16 cellular contexts compared by ENCODE assay signal in genomic region chr1:44640178-44640865, GRCh38. TPM values are rescaled to one million over a fixed set of nuclear protein-coding genes. Genes with fewer than 3 reads are reported as not detected.
DNase-seq lines count a peak whose midpoint lies in the region; ATAC-seq and TF ChIP-seq lines count a peak whose summit lies in the region.
"Had no signal": no experiment of that assay in that cellular context is flagged by ENCODE, and none has a peak within 500 bp of the region (broad histone marks: within the 10 kb centered on the region; RNA-seq: fewer than 3 reads in every experiment).

No MANE protein-coding gene starts in this region.

- no peak overlapping the region for H4K91ac ChIP-seq in IMR-90 (ENCODE audit: insufficient read depth, low read depth, low read length)

- no peak overlapping the region for H2BK15ac ChIP-seq in IMR-90 (ENCODE audit: low read depth, low read length)

- peaks cover 12% of the 10 kb centered on the region for H3K9me1 ChIP-seq in IMR-90 (ENCODE audit: insufficient read depth, low read length)

- peaks cover 16 to 51% of the 10 kb centered on the region in 2 experiments for H3K79me1 ChIP-seq in IMR-90 (ENCODE audit: low read depth in 1 of 2, low read length in 2 of 2)

- peaks cover 20% of the 10 kb centered on the region for H4K20me1 ChIP-seq in IMR-90 (ENCODE audit: insufficient read depth, low read length)

- peaks cover 9% of the 10 kb centered on the region for H3K4me1 ChIP-seq in IMR-90 (ENCODE audit: control insufficient read depth, insufficient read depth, low read length)
- H3K4me1 ChIP-seq in CD4-positive, alpha-beta memory T cell (ENCODE audit: insufficient read depth, low read length) = no peaks in the 10 kb centered on the region

- 89% methylated on average over 15 of the region's 24 CpGs; no CpG with 5 or more reads in 1 of the 2 experiments for WGBS in IMR-90 (ENCODE audit: extremely low coverage in 2 of 2, insufficient read length in 1 of 2), 2 experiments

- in situ Hi-C loops in IMR-90 (cut with MboI; ENCODE audit: low sequenced_read_pairs) = no loop called here
- in situ Hi-C loops in brain microvascular endothelial cell (cut with HindIII; ENCODE audit: low pct_ligation_motif_present, low sequenced_read_pairs) = no loop called here

- no peak overlapping the region for H3K23ac ChIP-seq in IMR-90 (ENCODE audit: low read depth, low read length)

- H3K27me3 ChIP-seq in IMR-90 (ENCODE audit: control insufficient read depth, insufficient read depth, low read length) (no peaks in the 10 kb centered on the region), brain microvascular endothelial cell (replicated peaks) (no peaks in the 10 kb centered on the region)
- no peaks in the 10 kb centered on the region for H3K27me3 ChIP-seq in CD4-positive, alpha-beta memory T cell (ENCODE audit: insufficient read depth, low read length)
- H3K27me3 ChIP-seq: esophagus squamous epithelium had no signal

- H3K27ac Mint-ChIP-seq in CD4-positive, alpha-beta memory T cell = peak overlapping the region in 1 of 7 donors; percentile 41

- H3K36me3 ChIP-seq in IMR-90 (ENCODE audit: control insufficient read depth, insufficient read depth, low read length) (peaks cover 78% of the 10 kb centered on the region), brain microvascular endothelial cell (replicated peaks) (peaks cover 76% of the 10 kb centered on the region)
- H3K36me3 ChIP-seq in CD4-positive, alpha-beta memory T cell (ENCODE audit: insufficient read depth, low read length) = peaks cover 86% of the 10 kb centered on the region

- DNase-seq in IMR-90 = no peak
- DNase-seq in NCI-H2081 treated with DMSO at 0.1 percent for 48 hours (lab: John Stamatoyannopoulos, UW) = peak; percentile 52
- peak in 27 of 61 donors; percentile 29 to 83 (median 50) for DNase-seq in caudate nucleus (lab: John Stamatoyannopoulos, UW)
- DNase-seq in posterior vena cava (ENCODE audit: low spot score) = peak; percentile 55
- DNase-seq in CD4-positive, alpha-beta memory T cell = no peak
- no peak for DNase-seq in brain microvascular endothelial cell
- DNase-seq: activated CD4-positive, alpha-beta T cell treated with anti-CD3 and anti-CD28 coated beads, Interleukin-2, amount 50 U/mL, for 48 hours; activated T-cell treated with anti-CD3 and anti-CD28 coated beads, Interleukin-2, amount 50 U/mL, for 4 hours; COR-L47; esophagus squamous epithelium; GDM1; midbrain; stimulated activated CD4-positive, alpha-beta T cell treated with anti-CD3 and anti-CD28 coated beads, Interleukin-4, amount 100 ng/mL, for 1 hour had no signal

- no peak overlapping the region for H3K4me2 ChIP-seq in IMR-90 (ENCODE audit: low read depth, low read length)

- no peak for TF ChIP-seq POLR2A in IMR-90 (IDR thresholded peaks at IDR 0.05; ENCODE audit: low read depth, low read length)

- H3K4ac ChIP-seq in IMR-90 (ENCODE audit: low read depth, low read length) = no peak overlapping the region

- intact Hi-C loops in IMR-90 (cut with micrococcal nuclease) = no loop called here
- intact Hi-C loops in posterior vena cava (cut with DNase I) = no loop called here
- intact Hi-C loops in CD4-positive, alpha-beta memory T cell (cut with micrococcal nuclease) = no loop called here

- no peak overlapping the region for H4K5ac ChIP-seq in IMR-90 (ENCODE audit: low read depth, low read length)

- H3K4me3 ChIP-seq in IMR-90 (ENCODE audit: insufficient read depth, low read depth, low read length) = no peak overlapping the region
- no peak overlapping the region for H3K4me3 ChIP-seq in CD4-positive, alpha-beta memory T cell (ENCODE audit: low read length in 2 of 2)
- no peak overlapping the region for H3K4me3 ChIP-seq in brain microvascular endothelial cell (ENCODE audit: low read depth, low read length)
- H3K4me3 ChIP-seq: esophagus squamous epithelium had no signal

- no peak for TF ChIP-seq CTCF in IMR-90 (conservative IDR thresholded peaks at IDR 0.05; ENCODE audit: low read depth, low read length)
- no peak for TF ChIP-seq CTCF in brain microvascular endothelial cell (IDR thresholded peaks at IDR 0.05; ENCODE audit: low read depth, low read length, missing control alignments)

- peaks cover 66 to 86% of the 10 kb centered on the region in 2 donors for H3K36me3 Mint-ChIP-seq in CD4-positive, alpha-beta memory T cell

- TF ChIP-seq RAD21 in IMR-90 (IDR thresholded peaks at IDR 0.05; ENCODE audit: low read length) = no peak

- H3K9me3 Mint-ChIP-seq in CD4-positive, alpha-beta memory T cell = no peaks in the 10 kb centered on the region
- H3K9me3 Mint-ChIP-seq: activated naive CD4-positive, alpha-beta T cell treated with anti-CD3 and anti-CD28 coated beads, Interleukin-2, amount 50 U/mL, for 72 hours; activated T-cell treated with anti-CD3 and anti-CD28 coated beads, Interleukin-2, amount 50 U/mL, for 4 hours had no signal

- CTCF ChIA-PET in IMR-90 (lab: Yijun Ruan, JAX) = no interaction called here
- CTCF ChIA-PET in CD4-positive, alpha-beta memory T cell (lab: Charles Lee; ENCODE audit: partially characterized antibody) = interaction anchor here (1.3 to 5.7 kb wide), 2 partner anchors 11 to 68 kb away, joined by 4 to 49 read pairs; no protein-coding TSS in a partner anchor

- H3K14ac ChIP-seq in IMR-90 (replicated peaks; ENCODE audit: low read depth, low read length) = no peak overlapping the region

- no peak overlapping the region for H3K18ac ChIP-seq in IMR-90 (ENCODE audit: low read depth, low read length)

- H2BK20ac ChIP-seq in IMR-90 (ENCODE audit: low read depth, low read length) = no peak overlapping the region

- H2BK120ac ChIP-seq in IMR-90 (ENCODE audit: low read depth, low read length) = no peak overlapping the region

- no peak overlapping the region for H2AFZ ChIP-seq in IMR-90 (replicated peaks; ENCODE audit: low read length, poor library complexity)

- H2AK9ac ChIP-seq in IMR-90 (replicated peaks; ENCODE audit: low read depth, low read length, poor library complexity) = peak overlapping the region; percentile 34

- H3K9ac ChIP-seq in IMR-90 (ENCODE audit: low read depth, low read length) = no peak overlapping the region

- H2AK5ac ChIP-seq in IMR-90 (ENCODE audit: low read depth, low read length) = no peak overlapping the region

- H3K4me3 Mint-ChIP-seq in CD4-positive, alpha-beta memory T cell = no peak overlapping the region
- H3K4me3 Mint-ChIP-seq: activated T-cell treated with anti-CD3 and anti-CD28 coated beads, Interleukin-2, amount 50 U/mL, for 4 hours had no signal

- no peaks in the 10 kb centered on the region for H3K27me3 Mint-ChIP-seq in CD4-positive, alpha-beta memory T cell

- no peak overlapping the region for H4K8ac ChIP-seq in IMR-90 (ENCODE audit: low read depth in 2 of 2, low read length in 2 of 2)

- no peak overlapping the region for H2BK5ac ChIP-seq in IMR-90 (ENCODE audit: low read depth, low read length, poor library complexity, severe bottlenecking)

- ATAC-seq in IMR-90 (ENCODE audit: low read depth) = no peak
- ATAC-seq in GM19351 (IDR thresholded peaks at IDR 0.05; ENCODE audit: unreplicated experiment) = no peak
- ATAC-seq: activated naive CD4-positive, alpha-beta T cell treated with anti-CD3 and anti-CD28 coated beads, Interleukin-2, amount 50 U/mL, for 72 hours; activated T-cell treated with anti-CD3 and anti-CD28 coated beads, Interleukin-2, amount 50 U/mL, for 4 hours had no signal

- POLR2A ChIA-PET in IMR-90 (lab: Charles Lee; ENCODE audit: unreplicated experiment) = no interaction called here
- POLR2A ChIA-PET in CD4-positive, alpha-beta memory T cell (lab: Charles Lee; ENCODE audit: partially characterized antibody) = interaction anchor here (5.2 kb wide), 1 partner anchor 7 kb away, joined by 37 read pairs; no protein-coding TSS in a partner anchor

- BruUV-seq in IMR-90 (replicated peaks; lab: Mats Ljungman, UMichigan) = no TSS peak

- H3K56ac ChIP-seq in IMR-90 (ENCODE audit: extremely low read depth, insufficient read depth, low read length) = no peak overlapping the region

- no peaks in the 10 kb centered on the region for H3K9me3 ChIP-seq in IMR-90 (ENCODE audit: control insufficient read depth, insufficient read depth, low read length)
- no peaks in the 10 kb centered on the region for H3K9me3 ChIP-seq in CD4-positive, alpha-beta memory T cell (ENCODE audit: control insufficient read depth in 1 of 2, low read length in 2 of 2)
- H3K9me3 ChIP-seq: esophagus squamous epithelium had no signal

- H3K27ac ChIP-seq in IMR-90 (ENCODE audit: insufficient read depth, low read length) = no peak overlapping the region
- H3K27ac ChIP-seq in caudate nucleus (ENCODE audit: low read depth, low read length) = peak overlapping the region; percentile 56
- H3K27ac ChIP-seq in CD4-positive, alpha-beta memory T cell (ENCODE audit: low read depth, low read length) = no peak overlapping the region
- no peak overlapping the region for H3K27ac ChIP-seq in brain microvascular endothelial cell
- H3K27ac ChIP-seq: esophagus squamous epithelium had no signal

- dilution Hi-C loops in IMR-90 (cut with HindIII; ENCODE audit: low sequenced_read_pairs, unreplicated experiment) = no loop called here

- H3K4me1 Mint-ChIP-seq in CD4-positive, alpha-beta memory T cell = peaks cover 2 to 15% (median 7%) of the 10 kb centered on the region in 4 donors

TF ChIP-seq in IMR-90, 13 proteins besides CTCF, POLR2A, EP300 and RAD21 (continues in another document):
- TF ChIP-seq SMC3 (IDR thresholded peaks at IDR 0.05; ENCODE audit: low read depth, low read length) (no peak), FOS (IDR thresholded peaks at IDR 0.05; ENCODE audit: low read depth, low read length) (no peak), NFE2L2 (IDR thresholded peaks at IDR 0.05; ENCODE audit: low read depth, low read length) (no peak), BHLHE40 (IDR thresholded peaks at IDR 0.05; ENCODE audit: low read depth, low read length) (no peak)

RNA-seq across cellular contexts. Expression of gene TMEM53, which starts 34.0 kb away (rescaled TPM):
- 2.2 and 2.7 TPM in 2 replicates for total RNA-seq in IMR-90 (2012; rRNA removed)
- 6.3 and 8.1 TPM in 2 replicates for polyA plus RNA-seq in IMR-90 (2012; rRNA removed)
- 6.7 and 9.4 TPM in 2 replicates for polyA plus RNA-seq in IMR-90 (2012; cell fraction: cytosol; rRNA removed)
- 3.1 and 5.5 TPM in 2 replicates for polyA plus RNA-seq in IMR-90 (2012; cell fraction: nucleus; rRNA removed; ENCODE audit: low replicate concordance)
- total RNA-seq in posterior vena cava = 1 to 10 TPM; 3.8 to 5.3 TPM
- total RNA-seq in CD4-positive, alpha-beta memory T cell = 1 to 10 TPM; 1.7 to 2.2 TPM
- polyA plus RNA-seq in CD4-positive, alpha-beta memory T cell = 1 to 10 TPM; 3.5 to 5.7 TPM

RNA-seq across cellular contexts. Expression of gene ARMH1, which starts 34.2 kb away (rescaled TPM):
- 0.28 and 0.36 TPM in 2 replicates for total RNA-seq in IMR-90 (2012; rRNA removed)
- polyA plus RNA-seq in IMR-90 (2012; rRNA removed) = 0.72 and 1.1 TPM in 2 replicates
- polyA plus RNA-seq in IMR-90 (2012; cell fraction: cytosol; rRNA removed) = 0.33 TPM in 1 of 2 replicates, not detected in the other
- polyA plus RNA-seq in IMR-90 (2012; cell fraction: nucleus; rRNA removed; ENCODE audit: low replicate concordance) = 15.3 and 21.0 TPM in 2 replicates
- total RNA-seq in posterior vena cava = 1 to 10 TPM; 1.0 to 1.6 TPM
- 10 to 100 TPM; 64.0 to 74.5 TPM for total RNA-seq in CD4-positive, alpha-beta memory T cell
- 10 to 100 TPM; 26.0 to 30.4 TPM for polyA plus RNA-seq in CD4-positive, alpha-beta memory T cell
- total RNA-seq: bronchial epithelial cell had no signal

Comparison
In these comparisons a context has a peak if more than half of its experiments do, and no peak if none do; other contexts are left out.
1. DNase-seq: peak in NCI-H2081 treated with DMSO at 0.1 percent for 48 hours (single experiment) and posterior vena cava (single experiment); none in IMR-90 (single experiment), CD4-positive, alpha-beta memory T cell (0 of 5) and brain microvascular endothelial cell (single experiment).
2. RNA of gene ARMH1, which starts 34.2 kb away (total RNA-seq): 64.0 to 74.5 TPM in CD4-positive, alpha-beta memory T cell; 1.0 to 1.6 TPM in posterior vena cava and 0.28 to 0.36 TPM in IMR-90; every median in the first group is over 10 times any median in the second.